Comparison of ENCODE assay signal across 33 cellular contexts in the genomic region with DNA sequence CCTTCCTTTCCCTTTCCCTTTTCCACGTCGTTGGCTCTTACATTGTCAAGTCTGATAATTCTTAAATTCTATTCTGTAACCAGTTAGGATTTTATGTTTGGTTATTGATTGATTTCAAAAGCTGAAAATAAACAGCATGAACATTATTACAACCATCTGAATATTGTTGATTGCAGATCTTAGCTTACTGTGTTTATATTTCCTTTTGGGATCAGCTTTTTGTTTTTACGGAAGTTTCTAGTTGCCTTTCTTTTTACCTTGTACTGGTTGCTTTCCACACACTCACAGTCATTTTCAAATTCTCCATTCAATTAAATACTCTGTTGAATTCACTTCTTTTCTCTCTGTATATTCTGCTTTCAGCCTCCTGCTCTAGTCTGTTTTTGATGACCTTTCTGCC. TPM values are rescaled to one million over a fixed set of nuclear protein-coding genes. Genes with fewer than 3 reads are reported as not detected.
DNase-seq lines count a peak whose midpoint lies in the region; ATAC-seq, FAIRE-seq and TF ChIP-seq lines count a peak whose summit lies in the region.
"Had no signal": no experiment of that assay in that cellular context is flagged by ENCODE, and none has a peak within 500 bp of the region (broad histone marks: within the 10 kb centered on the region; RNA-seq: fewer than 3 reads in every experiment).

No MANE protein-coding gene starts in this region.

- H3K36me3 ChIP-seq in K562 (ENCODE audit: control insufficient read depth, insufficient read depth, low read length) = peaks cover 13% of the 10 kb centered on the region
- 0 out of 2 replicates have a peak, but pooled peaks cover 3% of the 10 kb centered on the region for H3K36me3 ChIP-seq in MM.1S (replicated peaks; ENCODE audit: insufficient read depth, low read length)

- TF ChIP-seq EP300 in K562 (IDR thresholded peaks at IDR 0.05; ENCODE audit: low read length) = no peak

- no peaks in the 10 kb centered on the region for H3K9me2 ChIP-seq in MM.1S (replicated peaks; ENCODE audit: insufficient read depth, low read length)

- no peak for TF ChIP-seq POLR2A in K562 (conservative IDR thresholded peaks at IDR 0.05)

- H3K9ac ChIP-seq in K562 (ENCODE audit: insufficient read depth in 1 of 2, low read depth in 2 of 2, low read length in 2 of 2) (no peak overlapping the region), MM.1S (ENCODE audit: low read length) (no peak overlapping the region)
- H3K9ac ChIP-seq: BLaER1; BLaER1 treated with 17β-estradiol and CSF1 and Interleukin-3, amounts not matched to agents 10 nM and 100 nM had no signal

- CTCF ChIA-PET in K562 (lab: Yijun Ruan, JAX; ENCODE audit: low intra/inter-chr PET ratio) = no interaction called here

- DNase-seq in K562 (ENCODE audit: extremely low read depth in 1 of 4, low spot score in 3 of 4) (no peak), endothelial cell (ENCODE audit: low spot score) (no peak), SW480 (ENCODE audit: low spot score) (no peak), MM.1S (no peak)
- DNase-seq: 8988T; ACHN; AML-193; BE2C; C1 segment of cervical spinal cord; Caco-2; Calu3; CD4-positive, alpha-beta memory T cell; CD4-positive, alpha-beta T cell; CD4-positive, CD25-positive, alpha-beta regulatory T cell; CD8-positive, alpha-beta memory T cell; CD8-positive, alpha-beta T cell; COR-L47; DMS 273 treated with DMSO at 0.1 percent for 48 hours; DMS153; DMS53; DMS79; DMS79 treated with DMSO at 0.1 percent for 48 hours; DND-41; EL had no signal

- no TSS peak for BruUV-seq in K562 (replicated peaks; lab: Mats Ljungman, UMichigan)

- POLR2A ChIA-PET in K562 (lab: Yijun Ruan, JAX) = no interaction called here

- H3F3A ChIP-seq in MM.1S (ENCODE audit: insufficient read depth, low read length) = no peaks in the 10 kb centered on the region

- H3K27ac ChIP-seq in K562 (ENCODE audit: extremely low read depth, low read depth, low read length) (no peak overlapping the region), MM.1S (ENCODE audit: low read length) (no peak overlapping the region)
- H3K27ac ChIP-seq: 22Rv1; A549; BLaER1; BLaER1 treated with 17β-estradiol and CSF1 and Interleukin-3, amounts not matched to agents 10 nM and 100 nM; C4-2B had no signal

- H3K27me3 ChIP-seq in K562 (ENCODE audit: control insufficient read depth in 2 of 2, insufficient read depth in 2 of 2, low read length in 2 of 2) (no peaks in the 10 kb centered on the region), MM.1S (replicated peaks; ENCODE audit: insufficient read depth, low read length) (no peaks in the 10 kb centered on the region)
- H3K27me3 ChIP-seq: BE2C; BLaER1; BLaER1 treated with 17β-estradiol and CSF1 and Interleukin-3, amounts not matched to agents 10 nM and 100 nM had no signal

- H3K4me1 ChIP-seq in K562 (replicated peaks in 1 of 2; ENCODE audit: control insufficient read depth in 2 of 2, insufficient read depth in 2 of 2, low read length in 2 of 2) (no peaks in the 10 kb centered on the region), MM.1S (ENCODE audit: low read length) (no peaks in the 10 kb centered on the region)
- H3K4me1 ChIP-seq: A549; BE2C; BLaER1; BLaER1 treated with 17β-estradiol and CSF1 and Interleukin-3, amounts not matched to agents 10 nM and 100 nM; Caco-2 had no signal

- peak overlapping the region; percentile 1 for H3K4me3 Mint-ChIP-seq in endothelial cell (ENCODE audit: unreplicated experiment)
- H3K4me3 Mint-ChIP-seq: B cell; CD14-positive monocyte; CD4-positive, alpha-beta memory T cell; CD4-positive, alpha-beta T cell; CD4-positive, CD25-positive, alpha-beta regulatory T cell; CD8-positive, alpha-beta memory T cell; CD8-positive, alpha-beta T cell had no signal

- no peak for FAIRE-seq in K562 (lab: Jason Lieb, UNC)
- FAIRE-seq: A204.1, A549, D721Med had no signal

- no peak overlapping the region for H3K27ac Mint-ChIP-seq in endothelial cell (ENCODE audit: unreplicated experiment)
- H3K27ac Mint-ChIP-seq: B cell; CD14-positive monocyte; CD4-positive, alpha-beta memory T cell; CD4-positive, alpha-beta T cell; CD4-positive, CD25-positive, alpha-beta regulatory T cell; CD8-positive, alpha-beta memory T cell; CD8-positive, alpha-beta T cell had no signal

- intact Hi-C loops in K562 (cut with micrococcal nuclease) = no loop called here

- H3K4me2 ChIP-seq in K562 (ENCODE audit: insufficient read depth, low read length) = no peak overlapping the region
- H3K4me2 ChIP-seq in MM.1S (ENCODE audit: low read depth, low read length) = no peak overlapping the region
- H3K4me2 ChIP-seq: A549; BLaER1; BLaER1 treated with 17β-estradiol and CSF1 and Interleukin-3, amounts not matched to agents 10 nM and 100 nM had no signal

- H3K9me3 ChIP-seq in K562 (replicated peaks; ENCODE audit: control insufficient read depth, insufficient read depth, low read depth, low read length) = 0 out of 2 replicates have a peak, but pooled peaks cover 2% of the 10 kb centered on the region
- no peaks in the 10 kb centered on the region for H3K9me3 ChIP-seq in MM.1S (replicated peaks; ENCODE audit: insufficient read depth, low read length)
- H3K9me3 ChIP-seq: BE2C, Caco-2 had no signal

- in situ Hi-C loops in K562 (cut with MboI) = no loop called here

- H3K9me3 Mint-ChIP-seq in endothelial cell (ENCODE audit: unreplicated experiment) = no peaks in the 10 kb centered on the region

- no peak for TF ChIP-seq CTCF in K562 (IDR thresholded peaks at IDR 0.05 in 2 of 3, conservative IDR thresholded peaks at IDR 0.05 in 1 of 3; ENCODE audit: insufficient read depth in 2 of 3, low read depth in 1 of 3, low read length in 3 of 3)
- no peak for TF ChIP-seq CTCF in endothelial cell (IDR thresholded peaks at IDR 0.05; ENCODE audit: unreplicated experiment)
- TF ChIP-seq CTCF in MM.1S (IDR thresholded peaks at IDR 0.05; ENCODE audit: low read length) = no peak

- ATAC-seq in K562 = no peak
- ATAC-seq: A549; CD8-positive, alpha-beta T cell had no signal

- H3K79me2 ChIP-seq in K562 (ENCODE audit: control insufficient read depth, insufficient read depth, low read length) (no peaks in the 10 kb centered on the region), MM.1S (ENCODE audit: low read length) (no peaks in the 10 kb centered on the region)

- peaks cover 26% of the 10 kb centered on the region for H3K36me3 Mint-ChIP-seq in endothelial cell (ENCODE audit: low read depth, unreplicated experiment)

- H2AFZ ChIP-seq in K562 (ENCODE audit: low read depth, low read length) (no peak overlapping the region), MM.1S (ENCODE audit: low read length) (no peak overlapping the region)

- H3K9me1 ChIP-seq in K562 (ENCODE audit: control insufficient read depth, insufficient read depth, low read length) = no peaks in the 10 kb centered on the region

- H3K4me3 ChIP-seq in K562 (no peak overlapping the region), MM.1S (ENCODE audit: low read length) (no peak overlapping the region)
- H3K4me3 ChIP-seq: A549; BLaER1; BLaER1 treated with 17β-estradiol and CSF1 and Interleukin-3, amounts not matched to agents 10 nM and 100 nM had no signal

- peaks cover 2% of the 10 kb centered on the region for H3K27me3 Mint-ChIP-seq in endothelial cell (ENCODE audit: unreplicated experiment)
- H3K27me3 Mint-ChIP-seq: B cell; CD4-positive, alpha-beta T cell had no signal

- H4K20me1 ChIP-seq in K562 (replicated peaks; ENCODE audit: control insufficient read depth, insufficient read depth, low read length) (no peaks in the 10 kb centered on the region), MM.1S (ENCODE audit: insufficient read depth, low read length) (no peaks in the 10 kb centered on the region)
- H4K20me1 ChIP-seq: BLaER1; BLaER1 treated with 17β-estradiol and CSF1 and Interleukin-3, amounts not matched to agents 10 nM and 100 nM had no signal

- peaks cover 3% of the 10 kb centered on the region for H3K4me1 Mint-ChIP-seq in endothelial cell (ENCODE audit: unreplicated experiment)
- H3K4me1 Mint-ChIP-seq: B cell; CD14-positive monocyte; CD4-positive, alpha-beta memory T cell; CD4-positive, CD25-positive, alpha-beta regulatory T cell; CD8-positive, alpha-beta memory T cell had no signal

- TF ChIP-seq RAD21 in K562 (CRISPR knock-in tag; conservative IDR thresholded peaks at IDR 0.05 in 1 of 2, IDR thresholded peaks at IDR 0.05 in 1 of 2) = no peak

- 40% methylated on average over 3 of the region's 3 CpGs for WGBS in K562 (ENCODE audit: insufficient coverage, low coverage, missing lambda C conversion rate)

RNA-seq across cellular contexts. Expression of a gene that starts 16.6 kb away (rescaled TPM):
- total RNA-seq in K562 (2011; cell fraction: chromatin; rRNA removed; ENCODE audit: low replicate concordance) = 21.1 and 34.6 TPM in 2 replicates
- total RNA-seq in K562 (2011; cell fraction: nucleolus; rRNA removed) = 14.2 and 14.5 TPM in 2 replicates
- 10.5 and 17.5 TPM in 2 replicates for total RNA-seq in K562 (2011; cell fraction: nucleoplasm; rRNA removed)
- 11.5 and 12.2 TPM in 2 replicates for total RNA-seq in K562 (2014; rRNA removed)
- 18.2 and 21.9 TPM in 2 replicates for total RNA-seq in K562 (2014; rRNA removed; fragmentation: Illumina TruSeq; extraction: Trizol)
- total RNA-seq in K562 (2015; rRNA removed; fragmentation: Illumina TruSeq; extraction: Trizol) = 17.6 and 18.2 TPM in 2 replicates
- 13.1 and 13.7 TPM in 2 replicates for total RNA-seq in K562 (2021)
- 7.5 and 8.2 TPM in 2 replicates for polyA plus RNA-seq in K562 (2011; rRNA removed)
- 2.3 and 4.0 TPM in 2 replicates for polyA plus RNA-seq in K562 (2011; cell fraction: cytosol; rRNA removed)
- 5.2 and 5.3 TPM in 2 replicates for polyA plus RNA-seq in K562 (2011; cell fraction: nucleus; rRNA removed)
- polyA plus RNA-seq in K562 (2012) = 5.9 and 8.2 TPM in 2 replicates
- polyA plus RNA-seq in K562 (2014; fragmentation: Illumina TruSeq; extraction: Trizol) = 12.3 and 14.8 TPM in 2 replicates
- 10 to 100 TPM; 15.2 to 15.5 TPM for polyA plus RNA-seq in K562 (2014; fragmentation: Nextera tagmentation; extraction: Ambion mirVana)
- 8.0 and 8.6 TPM in 2 replicates for polyA plus RNA-seq in K562 (2014; rRNA removed)
- 19.7 and 24.4 TPM in 2 replicates for polyA minus RNA-seq in K562 (2011; rRNA and poly(A)+ RNA removed)
- polyA minus RNA-seq in K562 (2011; cell fraction: cytosol; rRNA and poly(A)+ RNA removed) = 8.1 TPM in 2 replicates
- polyA minus RNA-seq in K562 (2011; cell fraction: nucleus; rRNA and poly(A)+ RNA removed) = 9.7 and 17.3 TPM in 2 replicates
- 29.1 TPM for total RNA-seq in endothelial cell (ENCODE audit: unreplicated experiment)

RNA-seq across cellular contexts. Expression of a gene that starts 40.3 kb away (rescaled TPM):
- total RNA-seq in K562 (2011; cell fraction: chromatin; rRNA removed; ENCODE audit: low replicate concordance) = 10.3 and 30.4 TPM in 2 replicates
- 6.7 and 10.7 TPM in 2 replicates for total RNA-seq in K562 (2011; cell fraction: nucleolus; rRNA removed)
- 11.7 and 11.8 TPM in 2 replicates for total RNA-seq in K562 (2011; cell fraction: nucleoplasm; rRNA removed)
- total RNA-seq in K562 (2014; rRNA removed) = 12.1 and 13.1 TPM in 2 replicates
- 19.1 and 22.3 TPM in 2 replicates for total RNA-seq in K562 (2014; rRNA removed; fragmentation: Illumina TruSeq; extraction: Trizol)
- total RNA-seq in K562 (2015; rRNA removed; fragmentation: Illumina TruSeq; extraction: Trizol) = 16.1 and 18.5 TPM in 2 replicates
- total RNA-seq in K562 (2021) = 12.7 and 13.9 TPM in 2 replicates
- 10.1 and 13.7 TPM in 2 replicates for polyA plus RNA-seq in K562 (2011; rRNA removed)
- polyA plus RNA-seq in K562 (2011; cell fraction: cytosol; rRNA removed) = 6.7 and 7.2 TPM in 2 replicates
- 4.9 and 7.4 TPM in 2 replicates for polyA plus RNA-seq in K562 (2011; cell fraction: nucleus; rRNA removed)
- 11.9 and 13.6 TPM in 2 replicates for polyA plus RNA-seq in K562 (2012)
- 15.7 and 16.7 TPM in 2 replicates for polyA plus RNA-seq in K562 (2014; fragmentation: Illumina TruSeq; extraction: Trizol)
- polyA plus RNA-seq in K562 (2014; fragmentation: Nextera tagmentation; extraction: Ambion mirVana) = 1 to 10 TPM; 3.5 to 3.8 TPM
- polyA plus RNA-seq in K562 (2014; rRNA removed) = 9.4 and 11.0 TPM in 2 replicates
- 20.4 and 23.1 TPM in 2 replicates for polyA minus RNA-seq in K562 (2011; rRNA and poly(A)+ RNA removed)
- 7.5 and 8.1 TPM in 2 replicates for polyA minus RNA-seq in K562 (2011; cell fraction: cytosol; rRNA and poly(A)+ RNA removed)
- polyA minus RNA-seq in K562 (2011; cell fraction: nucleus; rRNA and poly(A)+ RNA removed) = 8.2 and 15.3 TPM in 2 replicates
- total RNA-seq in endothelial cell (ENCODE audit: unreplicated experiment) = 29.6 TPM

RNA-seq across cellular contexts. Expression of a gene that starts 47.3 kb away (rescaled TPM):
- total RNA-seq in K562 (2011; cell fraction: chromatin; rRNA removed; ENCODE audit: low replicate concordance) = 0.60 and 2.4 TPM in 2 replicates
- 0.66 and 0.67 TPM in 2 replicates for total RNA-seq in K562 (2011; cell fraction: nucleolus; rRNA removed)
- 0.66 and 0.76 TPM in 2 replicates for total RNA-seq in K562 (2011; cell fraction: nucleoplasm; rRNA removed)
- total RNA-seq in K562 (2014; rRNA removed) (0.59 and 0.61 TPM in 2 replicates), K562 (2014; rRNA removed; fragmentation: Illumina TruSeq; extraction: Trizol) (0.73 and 1.3 TPM in 2 replicates), K562 (2015; rRNA removed; fragmentation: Illumina TruSeq; extraction: Trizol) (0.68 and 0.98 TPM in 2 replicates), K562 (2021) (0.65 and 0.73 TPM in 2 replicates), endothelial cell (ENCODE audit: unreplicated experiment) (2.6 TPM)
- polyA plus RNA-seq in K562 (2011; rRNA removed) (0.11 and 0.47 TPM in 2 replicates), K562 (2014; fragmentation: Illumina TruSeq; extraction: Trizol) (0.73 and 0.90 TPM in 2 replicates), K562 (2014; fragmentation: Nextera tagmentation; extraction: Ambion mirVana) (under 1 TPM; 0.38 to 0.67 TPM), K562 (2014; rRNA removed) (0.60 and 1.6 TPM in 2 replicates)
- polyA plus RNA-seq in K562 (2011; cell fraction: cytosol; rRNA removed) = 0.03 and 0.07 TPM in 2 replicates
- polyA plus RNA-seq in K562 (2011; cell fraction: nucleus; rRNA removed) = 0.10 and 0.30 TPM in 2 replicates
- polyA plus RNA-seq in K562 (2012) = 0.29 and 0.84 TPM in 2 replicates
- 0.15 and 0.46 TPM in 2 replicates for polyA minus RNA-seq in K562 (2011; rRNA and poly(A)+ RNA removed)
- not detected in 2 replicates for polyA minus RNA-seq in K562 (2011; cell fraction: cytosol; rRNA and poly(A)+ RNA removed)
- 0.33 and 0.40 TPM in 2 replicates for polyA minus RNA-seq in K562 (2011; cell fraction: nucleus; rRNA and poly(A)+ RNA removed)
